10 cellular contexts compared by ENCODE assay signal in genomic region chr7:29946428-29947186, GRCh38. TPM values are rescaled to one million over a fixed set of nuclear protein-coding genes. Genes with fewer than 3 reads are reported as not detected.
DNase-seq lines count a peak whose midpoint lies in the region; ATAC-seq and TF ChIP-seq lines count a peak whose summit lies in the region.
"Had no signal": no experiment of that assay in that cellular context is flagged by ENCODE, and none has a peak within 500 bp of the region (broad histone marks: within the 10 kb centered on the region; RNA-seq: fewer than 3 reads in every experiment).

No MANE protein-coding gene starts in this region.

- H3K36me3 Mint-ChIP-seq in WTC11 = peaks cover 59% of the 10 kb centered on the region
- H3K36me3 Mint-ChIP-seq in activated T-helper 1 cell treated with anti-CD3 and anti-CD28 coated beads, Interleukin-12 subunit alpha, Interleukin-12 subunit beta, Interleukin-2, Interleukin-4 antibody, amounts not matched to agents 30 ng/mL and 10 ng/mL and 1 ng/mL, durations not matched to agents 14 hours and 24 hours and 36 hours (ENCODE audit: low read depth) = no peaks in the 10 kb centered on the region
- H3K36me3 Mint-ChIP-seq: natural killer cell had no signal

- H3K27ac Mint-ChIP-seq in WTC11 = peak overlapping the region; percentile 17; the same call in 1 of the 2 replicates
- no peak overlapping the region for H3K27ac Mint-ChIP-seq in activated T-helper 1 cell treated with anti-CD3 and anti-CD28 coated beads, Interleukin-12 subunit alpha, Interleukin-12 subunit beta, Interleukin-2, Interleukin-4 antibody, amounts not matched to agents 30 ng/mL and 10 ng/mL and 1 ng/mL, durations not matched to agents 14 hours and 24 hours and 36 hours

- intact Hi-C loops in activated T-helper 1 cell treated with anti-CD3 and anti-CD28 coated beads, Interleukin-12 subunit alpha, Interleukin-12 subunit beta, Interleukin-2, Interleukin-4 antibody, amounts not matched to agents 30 ng/mL and 10 ng/mL and 1 ng/mL, durations not matched to agents 14 hours and 24 hours and 36 hours (cut with micrococcal nuclease) = no loop called here

- H3K9me3 Mint-ChIP-seq in WTC11 = no peaks in the 10 kb centered on the region
- peaks cover 3% of the 10 kb centered on the region for H3K9me3 Mint-ChIP-seq in activated T-helper 1 cell treated with anti-CD3 and anti-CD28 coated beads, Interleukin-12 subunit alpha, Interleukin-12 subunit beta, Interleukin-2, Interleukin-4 antibody, amounts not matched to agents 30 ng/mL and 10 ng/mL and 1 ng/mL, durations not matched to agents 14 hours and 24 hours and 36 hours
- H3K9me3 Mint-ChIP-seq: natural killer cell had no signal

- no peak overlapping the region for H3K4me3 Mint-ChIP-seq in WTC11
- no peak overlapping the region for H3K4me3 Mint-ChIP-seq in activated T-helper 1 cell treated with anti-CD3 and anti-CD28 coated beads, Interleukin-12 subunit alpha, Interleukin-12 subunit beta, Interleukin-2, Interleukin-4 antibody, amounts not matched to agents 30 ng/mL and 10 ng/mL and 1 ng/mL, durations not matched to agents 14 hours and 24 hours and 36 hours
- H3K4me3 Mint-ChIP-seq: natural killer cell had no signal

- no peaks in the 10 kb centered on the region for H3K27me3 Mint-ChIP-seq in WTC11 (ENCODE audit: low read depth)
- no peaks in the 10 kb centered on the region for H3K27me3 Mint-ChIP-seq in activated T-helper 1 cell treated with anti-CD3 and anti-CD28 coated beads, Interleukin-12 subunit alpha, Interleukin-12 subunit beta, Interleukin-2, Interleukin-4 antibody, amounts not matched to agents 30 ng/mL and 10 ng/mL and 1 ng/mL, durations not matched to agents 14 hours and 24 hours and 36 hours (ENCODE audit: insufficient read depth)

- CTCF ChIA-PET in WTC11 (lab: Charles Lee) = interaction anchor here (1.0 to 1.1 kb wide), 2 partner anchors 31 to 115 kb away, joined by 3 to 8 read pairs; no protein-coding TSS in a partner anchor

- no peaks in the 10 kb centered on the region for H3K4me1 Mint-ChIP-seq in WTC11
- no peaks in the 10 kb centered on the region for H3K4me1 Mint-ChIP-seq in activated T-helper 1 cell treated with anti-CD3 and anti-CD28 coated beads, Interleukin-12 subunit alpha, Interleukin-12 subunit beta, Interleukin-2, Interleukin-4 antibody, amounts not matched to agents 30 ng/mL and 10 ng/mL and 1 ng/mL, durations not matched to agents 14 hours and 24 hours and 36 hours (ENCODE audit: low read depth)

- TF ChIP-seq CTCF in WTC11 (IDR thresholded peaks at IDR 0.05) = no peak

- POLR2A ChIA-PET in WTC11 (lab: Charles Lee) = no interaction called here

- ATAC-seq in WTC11 = peak; percentile 98
- ATAC-seq in GM18511 (IDR thresholded peaks at IDR 0.05; ENCODE audit: unreplicated experiment) = no peak

- peak; percentile 39 for DNase-seq in A172 (ENCODE audit: low spot score)
- peak; percentile 51 for DNase-seq in H4 (ENCODE audit: low spot score)
- peak; percentile 50 for DNase-seq in WTC11 (ENCODE audit: low spot score)
- DNase-seq in iPS-NIHi7 (ENCODE audit: extremely low spot score) = peak; percentile 72
- no peak for DNase-seq in SW 1271 (lab: John Stamatoyannopoulos, UW)
- no peak for DNase-seq in stimulated activated CD4-positive, alpha-beta T cell treated with anti-CD3 and anti-CD28 coated beads, Interleukin-4, amount 100 ng/mL, for 4 hours
- DNase-seq in activated T-helper 1 cell treated with anti-CD3 and anti-CD28 coated beads, Interleukin-12 subunit alpha, Interleukin-12 subunit beta, Interleukin-2, Interleukin-4 antibody, amounts not matched to agents 30 ng/mL and 10 ng/mL and 1 ng/mL, durations not matched to agents 14 hours and 24 hours and 36 hours (ENCODE audit: low spot score) = no peak
- DNase-seq: DMS79 treated with DMSO at 0.1 percent for 48 hours, natural killer cell had no signal

TF ChIP-seq in WTC11, 78 proteins besides CTCF, POLR2A, EP300 and RAD21:
- TF ChIP-seq TCF7 (CRISPR knock-in tag; IDR thresholded peaks at IDR 0.05; ENCODE audit: low read depth) (no peak), PRRX2 (CRISPR knock-in tag; IDR thresholded peaks at IDR 0.05) (no peak), ZNF121 (CRISPR knock-in tag; IDR thresholded peaks at IDR 0.05) (peak; percentile 78; the same call in 1 of the 2 replicates), USF1 (CRISPR knock-in tag; IDR thresholded peaks at IDR 0.05) (peak; percentile 37; the same call in 1 of the 2 replicates), ZNF263 (CRISPR knock-in tag; IDR thresholded peaks at IDR 0.05; ENCODE audit: low read depth) (no peak), MYBL2 (CRISPR knock-in tag; IDR thresholded peaks at IDR 0.05) (no peak), USF2 (CRISPR knock-in tag; IDR thresholded peaks at IDR 0.05) (peak; percentile 53; the same call in 1 of the 2 replicates), SMAD3 (CRISPR knock-in tag; IDR thresholded peaks at IDR 0.05; ENCODE audit: borderline replicate concordance) (no peak)
TF ChIP-seq in WTC11: peak in this region for 3.

RNA-seq across cellular contexts. Expression of gene SCRN1, which starts 43.0 kb away (rescaled TPM):
- 190 and 195 TPM in 2 replicates for total RNA-seq in A172 (2014; rRNA removed; shearing (Covaris generic))
- 114 and 128 TPM in 2 replicates for total RNA-seq in H4 (2014; rRNA removed; shearing (Covaris generic))
- total RNA-seq in WTC11 (2021) = 96.2 to 105 TPM (median 101 TPM) in 3 replicates
- 0.56 and 0.78 TPM in 2 replicates for total RNA-seq in activated T-helper 1 cell treated with anti-CD3 and anti-CD28 coated beads, Interleukin-12 subunit alpha, Interleukin-12 subunit beta, Interleukin-2, Interleukin-4 antibody, amounts not matched to agents 30 ng/mL and 10 ng/mL and 1 ng/mL, durations not matched to agents 14 hours and 24 hours and 36 hours

Comparison
In these comparisons a context has a peak if more than half of its experiments do, and no peak if none do; other contexts are left out.
1. DNase-seq: peak in A172 (single experiment), H4 (single experiment), WTC11 (single experiment) and iPS-NIHi7 (single experiment); none in SW 1271 (0 of 2), stimulated activated CD4-positive, alpha-beta T cell treated with anti-CD3 and anti-CD28 coated beads, Interleukin-4, amount 100 ng/mL, for 4 hours (0 of 2) and activated T-helper 1 cell treated with anti-CD3 and anti-CD28 coated beads, Interleukin-12 subunit alpha, Interleukin-12 subunit beta, Interleukin-2, Interleukin-4 antibody, amounts not matched to agents 30 ng/mL and 10 ng/mL and 1 ng/mL, durations not matched to agents 14 hours and 24 hours and 36 hours (single experiment).
2. RNA of gene SCRN1, which starts 43.0 kb away (total RNA-seq): 190 to 195 TPM in A172, 114 to 128 TPM in H4 and 96.2 to 105 TPM in WTC11; 0.56 to 0.78 TPM in activated T-helper 1 cell treated with anti-CD3 and anti-CD28 coated beads, Interleukin-12 subunit alpha, Interleukin-12 subunit beta, Interleukin-2, Interleukin-4 antibody, amounts not matched to agents 30 ng/mL and 10 ng/mL and 1 ng/mL, durations not matched to agents 14 hours and 24 hours and 36 hours; every median in the first group is over 10 times any median in the second.